Comparison of ENCODE assay signal across 8 cellular contexts in genomic region chr1:151197863-151198253, GRCh38. TPM values are rescaled to one million over a fixed set of nuclear protein-coding genes. Genes with fewer than 3 reads are reported as not detected.
A peak's percentile ranks its signal among the peaks of the same experiment; 100 is the strongest.
DNase-seq lines count a peak whose midpoint lies in the region; ATAC-seq and TF ChIP-seq lines count a peak whose summit lies in the region.

No MANE protein-coding gene starts in this region.

- H3K4me1 Mint-ChIP-seq in Calu3 (ENCODE audit: low read depth, unreplicated experiment) (peaks cover 32% of the 10 kb centered on the region), chondrocyte (ENCODE audit: low read depth) (peaks cover 38% of the 10 kb centered on the region)
- peaks cover 31 to 53% (median 46%) of the 10 kb centered on the region in 7 donors for H3K4me1 Mint-ChIP-seq in naive thymus-derived CD4-positive, alpha-beta T cell

- H3K27me3 ChIP-seq in naive thymus-derived CD4-positive, alpha-beta T cell (ENCODE audit: control insufficient read depth in 2 of 2, insufficient read depth in 2 of 2, low read length in 2 of 2) = no peaks in the 10 kb centered on the region

- H3K36me3 Mint-ChIP-seq in Calu3 (ENCODE audit: insufficient read depth, unreplicated experiment) = peaks cover 69% of the 10 kb centered on the region
- H3K36me3 Mint-ChIP-seq in chondrocyte (ENCODE audit: low read depth) = peaks cover 6% of the 10 kb centered on the region
- H3K36me3 Mint-ChIP-seq in naive thymus-derived CD4-positive, alpha-beta T cell = peaks cover 0 to 15% (median 4%) of the 10 kb centered on the region in 5 donors

- TF ChIP-seq POLR2A in NB4 (IDR thresholded peaks at IDR 0.05; ENCODE audit: extremely low read depth, insufficient read length) = no peak

- H3K9me3 Mint-ChIP-seq in Calu3 (ENCODE audit: low read depth, unreplicated experiment) (no peaks in the 10 kb centered on the region), chondrocyte (ENCODE audit: low read depth) (no peaks in the 10 kb centered on the region)
- H3K9me3 Mint-ChIP-seq in naive thymus-derived CD4-positive, alpha-beta T cell = peaks cover 0 to 6% (median 0%) of the 10 kb centered on the region in 11 donors

- BruUV-seq in Calu3 (replicated peaks; lab: Mats Ljungman, UMichigan) = no TSS peak

- CTCF ChIA-PET in Calu3 (lab: Charles Lee) = interaction anchor here (0.6 to 1.6 kb wide), 2 partner anchors 54 to 86 kb away, joined by 4 to 9 read pairs; no protein-coding TSS in a partner anchor
- CTCF ChIA-PET in naive thymus-derived CD4-positive, alpha-beta T cell (lab: Charles Lee) = interaction anchor here (1.1 kb wide), 1 partner anchor 142 kb away, joined by 3 read pairs; no protein-coding TSS in a partner anchor

- H3K27me3 Mint-ChIP-seq in Calu3 (ENCODE audit: unreplicated experiment) (no peaks in the 10 kb centered on the region), chondrocyte (ENCODE audit: low read depth) (no peaks in the 10 kb centered on the region)
- H3K27me3 Mint-ChIP-seq in naive thymus-derived CD4-positive, alpha-beta T cell = peaks cover 0 to 13% (median 0%) of the 10 kb centered on the region in 5 donors

- no peak for ATAC-seq in naive thymus-derived CD4-positive, alpha-beta T cell
- no peak for ATAC-seq in HG02763 (IDR thresholded peaks at IDR 0.05; ENCODE audit: unreplicated experiment)
- no peak for ATAC-seq in GM21390 (IDR thresholded peaks at IDR 0.05; ENCODE audit: unreplicated experiment)

- peaks cover 11% of the 10 kb centered on the region in 2 donors for H3K4me1 ChIP-seq in naive thymus-derived CD4-positive, alpha-beta T cell (ENCODE audit: control insufficient read depth in 2 of 2, insufficient read depth in 2 of 2, low read length in 2 of 2)

- H3K4me3 Mint-ChIP-seq in Calu3 (ENCODE audit: low read depth, unreplicated experiment) (peak overlapping the region; percentile 96), chondrocyte (ENCODE audit: unreplicated experiment) (peak overlapping the region; percentile 91)
- H3K4me3 Mint-ChIP-seq in naive thymus-derived CD4-positive, alpha-beta T cell = peak overlapping the region; percentile 93 to 100 (median 98)

- H3K27ac ChIP-seq in naive thymus-derived CD4-positive, alpha-beta T cell (ENCODE audit: low read depth, low read length) = peak overlapping the region; percentile 88

- TF ChIP-seq CTCF in Calu3 (IDR thresholded peaks at IDR 0.05; ENCODE audit: unreplicated experiment) (no peak), NB4 (IDR thresholded peaks at IDR 0.05; ENCODE audit: low read depth, low read length) (no peak), chondrocyte (IDR thresholded peaks at IDR 0.05) (no peak)

- peak overlapping the region; percentile 95 for H3K27ac Mint-ChIP-seq in Calu3 (ENCODE audit: unreplicated experiment)
- peak overlapping the region; percentile 99 for H3K27ac Mint-ChIP-seq in chondrocyte (ENCODE audit: unreplicated experiment)
- peak overlapping the region; percentile 95 to 99 (median 98) for H3K27ac Mint-ChIP-seq in naive thymus-derived CD4-positive, alpha-beta T cell

- POLR2A ChIA-PET in naive thymus-derived CD4-positive, alpha-beta T cell (lab: Charles Lee) = no interaction called here

- peaks cover 0 to 7% (median 0%) of the 10 kb centered on the region in 3 experiments for H3K36me3 ChIP-seq in naive thymus-derived CD4-positive, alpha-beta T cell (ENCODE audit: control insufficient read depth in 2 of 3, insufficient read depth in 3 of 3, low read length in 3 of 3)

- DNase-seq in Calu3 = peak; percentile 40
- no peak for DNase-seq in NB4 (ENCODE audit: low read depth)
- DNase-seq in chondrocyte (ENCODE audit: low spot score) = no peak
- no peak for DNase-seq in naive thymus-derived CD4-positive, alpha-beta T cell
- no peak for DNase-seq in stimulated activated CD4-positive, alpha-beta T cell treated with anti-CD3 and anti-CD28 coated beads, Interleukin-12 subunit alpha, Interleukin-12 subunit beta, amount 100 ng/mL, for 4 hours
- DNase-seq in mucosa of gallbladder (ENCODE audit: low spot score) = no peak

- no peaks in the 10 kb centered on the region for H3K9me3 ChIP-seq in naive thymus-derived CD4-positive, alpha-beta T cell (ENCODE audit: control insufficient read depth in 2 of 3, low read length in 3 of 3)

- intact Hi-C loops in Calu3 (cut with micrococcal nuclease; ENCODE audit: unreplicated experiment) = loop anchor here (2.0 to 10.0 kb wide), 3 partner anchors 143 to 637 kb away; partner anchors contain the start of genes C2CD4D, CGN and RORC
- intact Hi-C loops in naive thymus-derived CD4-positive, alpha-beta T cell (cut with micrococcal nuclease) = loop anchor here (1.0 to 2.0 kb wide), 14 partner anchors 8 to 565 kb away; partner anchors contain the start of genes LYSMD1 (in 2 of the 2), PSMB4 (in 2 of the 2), VPS72 (in 2 of the 2) and MRPL9 (in 1 of the 2)

- peak overlapping the region; percentile 99 for H3K4me3 ChIP-seq in NB4 (ENCODE audit: low read depth, low read length)
- peak overlapping the region; percentile 83 for H3K4me3 ChIP-seq in naive thymus-derived CD4-positive, alpha-beta T cell (ENCODE audit: low read length)

RNA-seq across cellular contexts. Expression of gene PIP5K1A, which starts 0.5 kb away (rescaled TPM):
- total RNA-seq in Calu3 (2022) (86.6 and 96.2 TPM in 2 replicates), chondrocyte (72.8 to 89.9 TPM (median 80.0 TPM) in 3 replicates), mucosa of gallbladder (41.8 TPM)
- 10 to 100 TPM; 56.9 to 76.5 (median 59.5) TPM for total RNA-seq in naive thymus-derived CD4-positive, alpha-beta T cell
- 10 to 100 TPM; 11.7 to 23.1 TPM for polyA plus RNA-seq in naive thymus-derived CD4-positive, alpha-beta T cell

RNA-seq across cellular contexts. Expression of gene VPS72, which starts 7.9 kb away (rescaled TPM):
- total RNA-seq in Calu3 (2022) (91.4 and 111 TPM in 2 replicates), chondrocyte (40.4 to 70.5 TPM (median 64.0 TPM) in 3 replicates), mucosa of gallbladder (43.8 TPM)
- 10 to 100 TPM; 35.1 to 82.0 (median 63.9) TPM for total RNA-seq in naive thymus-derived CD4-positive, alpha-beta T cell
- polyA plus RNA-seq in naive thymus-derived CD4-positive, alpha-beta T cell = 10 to 100 TPM; 63.4 to 85.3 TPM

RNA-seq across cellular contexts. Expression of gene TMOD4, which starts 22.1 kb away (rescaled TPM):
- total RNA-seq in Calu3 (2022) (1.6 and 2.1 TPM in 2 replicates), chondrocyte (0.60 to 1.9 TPM in 2 of 3 replicates, not detected in the other), mucosa of gallbladder (0.78 TPM)
- 1 to 10 TPM; 2.5 to 5.4 (median 4.4) TPM for total RNA-seq in naive thymus-derived CD4-positive, alpha-beta T cell
- polyA plus RNA-seq in naive thymus-derived CD4-positive, alpha-beta T cell = under 1 TPM in 1 of 2 donors, not detected in 1; 0.73 TPM

RNA-seq across cellular contexts. Expression of gene SCNM1, which starts 31.9 kb away (rescaled TPM):
- 47.3 and 49.8 TPM in 2 replicates for total RNA-seq in Calu3 (2022)
- total RNA-seq in chondrocyte = 39.6 to 44.3 TPM (median 40.7 TPM) in 3 replicates
- total RNA-seq in naive thymus-derived CD4-positive, alpha-beta T cell = 10 to 100 TPM; 37.1 to 73.1 (median 57.1) TPM
- polyA plus RNA-seq in naive thymus-derived CD4-positive, alpha-beta T cell = 10 to 100 TPM; 68.1 to 72.3 TPM
- total RNA-seq in mucosa of gallbladder = 36.4 TPM

RNA-seq across cellular contexts. Expression of gene LYSMD1, which starts 32.2 kb away (rescaled TPM):
- 7.6 and 9.7 TPM in 2 replicates for total RNA-seq in Calu3 (2022)
- 9.3 to 10.0 TPM (median 9.9 TPM) in 3 replicates for total RNA-seq in chondrocyte
- 1 to 10 TPM; 1.4 to 3.3 (median 2.3) TPM for total RNA-seq in naive thymus-derived CD4-positive, alpha-beta T cell
- under 1 TPM; 0.35 to 0.48 TPM for polyA plus RNA-seq in naive thymus-derived CD4-positive, alpha-beta T cell
- 11.5 TPM for total RNA-seq in mucosa of gallbladder
